1 cellular context compared by ENCODE assay signal in the genomic region with DNA sequence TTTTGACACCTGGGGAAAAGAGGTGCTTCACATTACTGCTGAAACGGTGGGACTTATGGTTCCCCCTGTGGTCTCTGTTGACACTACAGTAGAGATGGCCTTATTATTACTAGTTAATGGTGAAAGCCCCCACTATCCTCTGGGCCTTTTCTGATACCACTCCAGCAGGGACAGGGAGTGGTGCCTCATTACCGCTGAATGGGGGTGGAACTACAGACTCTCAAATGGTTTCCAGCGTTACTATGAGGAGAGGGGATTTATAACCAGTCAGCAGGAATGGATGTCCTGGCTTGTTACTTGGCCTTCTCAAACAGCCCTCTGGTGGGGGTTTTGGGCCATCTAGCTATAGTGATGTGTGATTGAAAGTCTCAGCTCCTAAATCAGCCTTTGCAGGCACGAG.
TF ChIP-seq lines count a peak whose summit lies in the region.

No MANE protein-coding gene starts in this region.

TF ChIP-seq in H1, 55 proteins besides CTCF, POLR2A, EP300 and RAD21:
- TF ChIP-seq PHF8 (conservative IDR thresholded peaks at IDR 0.05; ENCODE audit: low read depth, low read length) (no peak), SRF (IDR thresholded peaks at IDR 0.05; ENCODE audit: low read depth, low read length) (no peak)
